ENCODE assay signal across 8 cellular contexts in the genomic region with DNA sequence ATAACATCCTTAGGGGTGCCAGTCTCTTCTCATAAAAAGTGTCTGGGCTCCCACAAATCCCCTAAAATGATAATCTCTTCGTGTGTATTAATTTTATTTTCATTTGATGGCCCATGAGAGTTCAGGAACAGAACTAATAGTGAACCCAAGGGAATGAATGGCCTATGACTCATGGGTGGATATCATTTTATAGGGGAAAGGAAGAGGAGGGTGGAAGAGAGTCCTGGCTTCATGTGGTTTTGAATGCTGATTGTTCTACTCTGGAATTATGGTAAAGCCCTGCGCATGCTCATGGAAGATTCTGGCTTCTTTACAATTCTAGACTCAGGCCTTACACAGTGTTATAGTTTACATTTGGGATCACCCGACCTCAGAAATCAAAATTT. TPM values are rescaled to one million over a fixed set of nuclear protein-coding genes. Genes with fewer than 3 reads are reported as not detected.
DNase-seq lines count a peak whose midpoint lies in the region; ATAC-seq and TF ChIP-seq lines count a peak whose summit lies in the region.

No MANE protein-coding gene starts in this region.

- H3K4me1 ChIP-seq in mesenchymal stem cell (ENCODE audit: control insufficient read depth, insufficient read depth, low read depth, low read length) (peaks cover 4% of the 10 kb centered on the region), vagina (peaks cover 89% of the 10 kb centered on the region)

- peaks cover 3% of the 10 kb centered on the region for H3K79me1 ChIP-seq in mesenchymal stem cell (replicated peaks; ENCODE audit: low read length, poor library complexity, severe bottlenecking)

- peak overlapping the region in 1 of 2 experiments; percentile 29 for H3K4ac ChIP-seq in mesenchymal stem cell (ENCODE audit: low read depth in 1 of 2, low read length in 2 of 2)

- 0% methylated on average over 2 of the region's 3 CpGs for WGBS in mesenchymal stem cell

- peak overlapping the region; percentile 96 for H3K27ac ChIP-seq in brain microvascular endothelial cell
- H3K27ac ChIP-seq in mesenchymal stem cell (ENCODE audit: low read length, poor library complexity, severe bottlenecking) = peak overlapping the region; percentile 91
- H3K27ac ChIP-seq in vagina = peak overlapping the region; percentile 78

- TF ChIP-seq POLR2A in vagina (IDR thresholded peaks at IDR 0.05) = no peak

- no peak overlapping the region for H2AFZ ChIP-seq in mesenchymal stem cell (ENCODE audit: low read depth, low read length)

- in situ Hi-C loops in brain microvascular endothelial cell (cut with HindIII; ENCODE audit: low pct_ligation_motif_present, low sequenced_read_pairs) = no loop called here

- H3K9me3 ChIP-seq in mesenchymal stem cell (ENCODE audit: control insufficient read depth, low read length) (no peaks in the 10 kb centered on the region), vagina (no peaks in the 10 kb centered on the region)

- peak overlapping the region; percentile 94 for H3K9ac ChIP-seq in mesenchymal stem cell (ENCODE audit: low read length)

- H2BK15ac ChIP-seq in mesenchymal stem cell (ENCODE audit: low read depth, poor library complexity, severe bottlenecking) = no peak overlapping the region

- no peak overlapping the region for H4K8ac ChIP-seq in mesenchymal stem cell (ENCODE audit: low read length)

- peak overlapping the region; percentile 75 for H3K4me2 ChIP-seq in mesenchymal stem cell (ENCODE audit: low read length, poor library complexity, severe bottlenecking)

- no peak overlapping the region for H3K23ac ChIP-seq in mesenchymal stem cell (ENCODE audit: low read length in 2 of 2)

- no peak overlapping the region for H3K14ac ChIP-seq in mesenchymal stem cell (ENCODE audit: low read length in 2 of 2)

- H3K27me3 ChIP-seq in brain microvascular endothelial cell (replicated peaks) = no peaks in the 10 kb centered on the region
- H3K27me3 ChIP-seq in mesenchymal stem cell (ENCODE audit: control insufficient read depth in 1 of 2, insufficient read depth in 1 of 2, low read length in 2 of 2) = no peaks in the 10 kb centered on the region
- H3K27me3 ChIP-seq in vagina = no peaks in the 10 kb centered on the region

- TF ChIP-seq CTCF in brain microvascular endothelial cell (IDR thresholded peaks at IDR 0.05; ENCODE audit: low read depth, low read length, missing control alignments) = no peak
- TF ChIP-seq CTCF in vagina (IDR thresholded peaks at IDR 0.05) = no peak

- H3K4me3 ChIP-seq in brain microvascular endothelial cell (ENCODE audit: low read depth, low read length) (peak overlapping the region; percentile 37), mesenchymal stem cell (ENCODE audit: insufficient read depth in 1 of 2, low read depth in 1 of 2, low read length in 2 of 2) (peak overlapping the region in 1 of 2 experiments; percentile 73), vagina (peak overlapping the region; percentile 10 to 40)

- DNase-seq in Right ventricle myocardium superior (no peak), Right ventricle myocardium inferior (ENCODE audit: missing footprints) (no peak), brain microvascular endothelial cell (peak; percentile 90), mesenchymal stem cell (peak; percentile 92), vagina (ENCODE audit: extremely low spot score in 2 of 2) (no peak), Ammon's horn (ENCODE audit: low spot score) (no peak), cerebellar nuclear complex (lab: John Stamatoyannopoulos, UW) (no peak)
- DNase-seq in stimulated activated naive CD4-positive, alpha-beta T cell treated with Interleukin-2 at 50 U/mL for 16 hours (lab: John Stamatoyannopoulos, UW) = no peak

- intact Hi-C loops in Right ventricle myocardium superior (cut with DNase I) (no loop called here), Right ventricle myocardium inferior (cut with DNase I) (loop anchor here (5.0 kb wide), 1 partner anchor 55 kb away; no protein-coding TSS in a partner anchor), vagina (cut with DNase I) (no loop called here)

- H3K36me3 ChIP-seq in brain microvascular endothelial cell (replicated peaks) (no peaks in the 10 kb centered on the region), mesenchymal stem cell (ENCODE audit: control insufficient read depth in 1 of 2, insufficient read depth in 2 of 2, low read depth in 1 of 2, low read length in 2 of 2) (no peaks in the 10 kb centered on the region), vagina (no peaks in the 10 kb centered on the region)

- ATAC-seq in Right ventricle myocardium superior (ENCODE audit: poor library complexity) (peak; percentile 33), Right ventricle myocardium inferior (no peak)

- H2BK12ac ChIP-seq in mesenchymal stem cell (ENCODE audit: low read length in 2 of 2) = no peak overlapping the region

- H3K18ac ChIP-seq in mesenchymal stem cell (ENCODE audit: low read depth in 1 of 2, low read length in 2 of 2) = peak overlapping the region; percentile 63 to 81

- H2BK120ac ChIP-seq in mesenchymal stem cell (ENCODE audit: low read depth, low read length) = no peak overlapping the region

- no peak overlapping the region for H2AK5ac ChIP-seq in mesenchymal stem cell (ENCODE audit: low read length, severe bottlenecking)

- peak overlapping the region; percentile 33 for H2BK5ac ChIP-seq in mesenchymal stem cell (ENCODE audit: low read depth, low read length, poor library complexity, severe bottlenecking)

- H4K91ac ChIP-seq in mesenchymal stem cell (ENCODE audit: low read length) = no peak overlapping the region

RNA-seq across cellular contexts. Expression of a gene that starts 35.3 kb away (rescaled TPM):
- 4.5 TPM for total RNA-seq in Right ventricle myocardium superior
- total RNA-seq in Right ventricle myocardium inferior = 5.2 TPM
- 33.4 TPM for polyA plus RNA-seq in mesenchymal stem cell (2013, experiment 1 of 2)
- 31.6 TPM for polyA plus RNA-seq in mesenchymal stem cell (2013, experiment 2 of 2)
- total RNA-seq in vagina = 36.3 TPM

Comparison
In these comparisons a context has a peak if more than half of its experiments do, and no peak if none do; other contexts are left out.
1. DNase-seq: peak in brain microvascular endothelial cell (single experiment) and mesenchymal stem cell (single experiment); none in Right ventricle myocardium superior (single experiment), Right ventricle myocardium inferior (single experiment), vagina (0 of 2), Ammon's horn (single experiment), stimulated activated naive CD4-positive, alpha-beta T cell treated with Interleukin-2 at 50 U/mL for 16 hours (single experiment) and cerebellar nuclear complex (0 of 2).
2. Peak in every context shown above with its lines, with median percentiles within 50 percentile points of each other: H3K27ac ChIP-seq.